Comparison of ENCODE assay signal across 8 cellular contexts in genomic region chr6:113855500-113856010, GRCh38. TPM values are rescaled to one million over a fixed set of nuclear protein-coding genes. Genes with fewer than 3 reads are reported as not detected.
A peak's percentile ranks its signal among the peaks of the same experiment; 100 is the strongest.
DNase-seq lines count a peak whose midpoint lies in the region; ATAC-seq, FAIRE-seq and TF ChIP-seq lines count a peak whose summit lies in the region.

No MANE protein-coding gene starts in this region.

- H3K14ac ChIP-seq in neuronal stem cell (ENCODE audit: low read length): no peak overlapping the region

- no peak overlapping the region for H3K4ac ChIP-seq in neuronal stem cell (ENCODE audit: low read length)

- H4K91ac ChIP-seq in neuronal stem cell (ENCODE audit: low read depth, low read length, poor library complexity): no peak overlapping the region

- H3K9me3 ChIP-seq in SK-N-MC (ENCODE audit: low read depth, low read length) (no peaks in the 10 kb centered on the region), neuronal stem cell (replicated peaks in 1 of 2; ENCODE audit: control insufficient read depth in 2 of 2, insufficient read depth in 1 of 2, low read depth in 1 of 2, low read length in 2 of 2) (no peaks in the 10 kb centered on the region)

- peaks cover 0 to 4% of the 10 kb centered on the region in 2 donors for H3K4me1 ChIP-seq in neuronal stem cell (ENCODE audit: control insufficient read depth in 2 of 2, insufficient read depth in 1 of 2, low read depth in 1 of 2, low read length in 2 of 2)

- peak overlapping the region; percentile 90 for H3K4me2 ChIP-seq in neuronal stem cell (ENCODE audit: insufficient read depth, low read length, poor library complexity, severe bottlenecking)

- H3K27me3 ChIP-seq in neuronal stem cell (ENCODE audit: control insufficient read depth in 3 of 3, insufficient read depth in 3 of 3, low read depth in 1 of 3, low read length in 3 of 3): no peaks in the 10 kb centered on the region

- H3K27ac ChIP-seq in 22Rv1 (peak overlapping the region; percentile 98), SK-N-MC (peak overlapping the region; percentile 73), neuronal stem cell (replicated peaks; ENCODE audit: low read length) (peak overlapping the region; percentile 38)

- no peak overlapping the region for H2BK15ac ChIP-seq in neuronal stem cell (ENCODE audit: low read length)

- peak overlapping the region; percentile 93 for H3K9ac ChIP-seq in SK-N-MC (ENCODE audit: insufficient read length)
- H3K9ac ChIP-seq in neuronal stem cell (ENCODE audit: low read depth, low read length, poor library complexity): peak overlapping the region; percentile 26

- DNase-seq in GM12892 (ENCODE audit: insufficient read length) (no peak), SK-N-MC (ENCODE audit: low read depth, low spot score) (no peak), fibroblast of mammary gland (ENCODE audit: low read depth) (peak; percentile 39), neuronal stem cell (ENCODE audit: low spot score) (no peak)
- no peak for DNase-seq in stimulated activated naive CD4-positive, alpha-beta T cell treated with Interleukin-2 at 50 U/mL for 16 hours (lab: John Stamatoyannopoulos, UW)
- no peak for DNase-seq in stimulated activated CD4-positive, alpha-beta T cell treated with anti-CD3 and anti-CD28 coated beads, Interleukin-12 subunit alpha, Interleukin-12 subunit beta, amount 100 ng/mL, for 4 hours

- no peak for TF ChIP-seq POLR2A in GM12892 (IDR thresholded peaks at IDR 0.05; ENCODE audit: low read depth, low read length)

- peak overlapping the region; percentile 63 for H3K18ac ChIP-seq in neuronal stem cell (ENCODE audit: low read length)

- H3K36me3 ChIP-seq in SK-N-MC (ENCODE audit: insufficient read depth, low read length) (peaks cover under 1% of the 10 kb centered on the region; the same call in 1 of the 2 replicates), neuronal stem cell (replicated peaks in 1 of 2; ENCODE audit: control insufficient read depth in 2 of 2, insufficient read depth in 2 of 2, low read length in 2 of 2) (peaks cover 0 to 9% of the 10 kb centered on the region in 2 donors)

- no peak overlapping the region for H2BK12ac ChIP-seq in neuronal stem cell (ENCODE audit: low read length)

- FAIRE-seq in GM12892 (lab: Jason Lieb, UNC): peak; percentile 90

- no peak overlapping the region for H4K8ac ChIP-seq in neuronal stem cell (ENCODE audit: low read depth, low read length)

- WGBS in neuronal stem cell (ENCODE audit: extremely low coverage in 2 of 2, insufficient read length in 2 of 2, insufficient replicate concordance in 1 of 2), 2 donors: no CpG with 5 or more reads among the region's 17 CpGs

- no peak overlapping the region for H2AFZ ChIP-seq in neuronal stem cell (ENCODE audit: low read length)

- no peak for ATAC-seq in HG03520 (IDR thresholded peaks at IDR 0.05; ENCODE audit: unreplicated experiment)

- TF ChIP-seq CTCF in 22Rv1 (IDR thresholded peaks at IDR 0.05): no peak
- no peak for TF ChIP-seq CTCF in fibroblast of mammary gland (conservative IDR thresholded peaks at IDR 0.05; ENCODE audit: control insufficient read depth, insufficient read depth, low read depth, low read length)

- H3K4me3 ChIP-seq in SK-N-MC: peak overlapping the region; percentile 93
- peak overlapping the region; percentile 84 for H3K4me3 ChIP-seq in fibroblast of mammary gland (ENCODE audit: control insufficient read depth, low read depth, low read length)
- H3K4me3 ChIP-seq in neuronal stem cell (ENCODE audit: low read length in 2 of 2): peak overlapping the region; percentile 71 to 94

- H3K79me1 ChIP-seq in neuronal stem cell (ENCODE audit: low read depth, low read length): peaks cover 2% of the 10 kb centered on the region

- no peak overlapping the region for H2AK5ac ChIP-seq in neuronal stem cell (ENCODE audit: low read depth, low read length)

- peak overlapping the region; percentile 40 for H2BK5ac ChIP-seq in neuronal stem cell (ENCODE audit: low read length)

- no peak overlapping the region for H2BK120ac ChIP-seq in neuronal stem cell (ENCODE audit: low read depth, low read length)

- no peak overlapping the region for H3K23ac ChIP-seq in neuronal stem cell (ENCODE audit: low read depth, low read length, poor library complexity)

RNA-seq across cellular contexts. Expression of gene MARCKS, which starts 1.6 kb away (rescaled TPM):
- 78.9 TPM for polyA plus RNA-seq in GM12892 (2012; ENCODE audit: missing spikeins)
- 125 TPM for polyA plus RNA-seq in neuronal stem cell (2013, experiment 1 of 2)
- polyA plus RNA-seq in neuronal stem cell (2013, experiment 2 of 2): 129 TPM

Comparison
In these comparisons a context has a peak if more than half of its experiments do, and no peak if none do; other contexts are left out.
1. H3K27ac ChIP-seq: peak in every context shown above with its lines; median percentile 98 in 22Rv1; 73 in SK-N-MC; 38 in neuronal stem cell.